In genomic region chr1:169534653-169535052, GRCh38 we compare ENCODE assay signal across 27 cellular contexts.
"Had no signal": no experiment of that assay in that cellular context is flagged by ENCODE, and none has a peak within 500 bp of the region (broad histone marks: within the 10 kb centered on the region; RNA-seq: fewer than 3 reads in every experiment).

No MANE protein-coding gene starts in this region.

- H3K4me3 ChIP-seq: stomach, suprapubic skin, testis, thoracic aorta, thyroid gland, tibial artery, tibial nerve, transverse colon, upper lobe of left lung, upper lobe of right lung, uterus, vagina had no signal

- H3K27ac ChIP-seq: stomach, suprapubic skin, testis, thoracic aorta, thyroid gland, tibial artery, tibial nerve, transverse colon, upper lobe of left lung, upper lobe of right lung, uterus, vagina had no signal

- H3K9me3 ChIP-seq: stomach, suprapubic skin, testis, thoracic aorta, thyroid gland, tibial artery, transverse colon, upper lobe of left lung, upper lobe of right lung, uterus, vagina had no signal

- H3K4me1 ChIP-seq: testis, tibial artery, tibial nerve, upper lobe of right lung, uterus, vagina had no signal

- FAIRE-seq: urothelium cell line had no signal

- ATAC-seq: stimulated activated effector memory CD8-positive, alpha-beta T cell treated with anti-CD3 and anti-CD28 coated beads, Interleukin-12 subunit alpha, Interleukin-12 subunit beta, amount 100 ng/mL, for 72 hours; stimulated activated memory B cell treated with anti-CD40 and anti-IgM and Interleukin-4, amounts not matched to agents 10 μg/mL and 1 μg/mL and 100 μg/mL, for 72 hours; stimulated activated naive B cell treated with anti-CD40 and anti-IgM and Interleukin-4, amounts not matched to agents 10 μg/mL and 1 μg/mL and 100 μg/mL, for 72 hours; stimulated activated naive CD8-positive, alpha-beta T cell treated with anti-CD3 and anti-CD28 coated beads, Interleukin-15, amount 100 ng/mL, for 72 hours; stimulated activated naive CD8-positive, alpha-beta T cell treated with anti-CD3 and anti-CD28 coated beads, Interleukin-15, Interleukin-2, amounts not matched to agents 100 U/mL and 50 U/mL, for 24 hours; upper lobe of right lung had no signal

- H3K27me3 ChIP-seq: stomach, suprapubic skin, testis, thyroid gland, tibial artery, tibial nerve, transverse colon, upper lobe of left lung, upper lobe of right lung, uterus, vagina had no signal

- H3K36me3 ChIP-seq: stomach, suprapubic skin, thoracic aorta, thyroid gland, tibial artery, tibial nerve, transverse colon, upper lobe of left lung, upper lobe of right lung, uterus, vagina had no signal

- DNase-seq: stimulated activated CD4-positive, alpha-beta T cell treated with anti-CD3 and anti-CD28 coated beads, Interleukin-2, amount 100 ng/mL, for 48 hours; stimulated activated CD4-positive, alpha-beta T cell treated with anti-CD3 and anti-CD28 coated beads, Interleukin-4, amount 100 ng/mL, for 1 hour; stimulated activated CD4-positive, alpha-beta T cell treated with anti-CD3 and anti-CD28 coated beads, Interleukin-4, amount 100 ng/mL, for 24 hours; stimulated activated CD4-positive, alpha-beta T cell treated with anti-CD3 and anti-CD28 coated beads, Interleukin-4, amount 100 ng/mL, for 4 hours; stimulated activated CD8-positive, alpha-beta memory T cell treated with anti-CD3 and anti-CD28 coated beads, Interleukin-4, amount 100 ng/mL, for 48 hours; stimulated activated naive B cell treated with anti-CD40 and anti-IgM and Interleukin-4, amounts not matched to agents 10 μg/mL and 1 μg/mL and 100 μg/mL, for 72 hours; stimulated activated naive CD4-positive, alpha-beta T cell; stimulated activated naive CD4-positive, alpha-beta T cell treated with Interleukin-2 at 50 U/mL for 16 hours; stimulated activated naive CD8-positive, alpha-beta T cell treated with anti-CD3 and anti-CD28 coated beads, Interleukin-15, amount 100 ng/mL, for 72 hours; stimulated activated naive CD8-positive, alpha-beta T cell treated with anti-CD3 and anti-CD28 coated beads, Interleukin-15, Interleukin-2, amounts not matched to agents 100 U/mL and 50 U/mL, for 24 hours; stomach; substantia nigra; testis; thyroid gland; tibial artery; transverse colon; trophoblast cell; upper lobe of left lung; upper lobe of right lung; uterus had no signal
